1 cellular context compared by ENCODE assay signal in genomic region chr2:71798266-71799012, GRCh38.
TF ChIP-seq lines count a peak whose summit lies in the region.

No MANE protein-coding gene starts in this region.

TF ChIP-seq in GM12878, 131 proteins besides CTCF, POLR2A, EP300 and RAD21 (continued from another document):
- no peak for TF ChIP-seq ZBTB33 (IDR thresholded peaks at IDR 0.05)
- TF ChIP-seq HCFC1 (IDR thresholded peaks at IDR 0.05; ENCODE audit: low read length): no peak
- no peak for TF ChIP-seq TCF3 (IDR thresholded peaks at IDR 0.05; ENCODE audit: borderline replicate concordance, insufficient read depth, low read depth, low read length)
- no peak for TF ChIP-seq RELA (IDR thresholded peaks at IDR 0.05; ENCODE audit: borderline replicate concordance, partially characterized antibody)
- no peak for TF ChIP-seq PBX3 (IDR thresholded peaks at IDR 0.05; ENCODE audit: insufficient replicate concordance, low read depth, low read length)
- no peak for TF ChIP-seq ZBTB4 (CRISPR knock-in tag; IDR thresholded peaks at IDR 0.05)
- no peak for TF ChIP-seq MXI1 (IDR thresholded peaks at IDR 0.05; ENCODE audit: low read depth, low read length)
